ENCODE assay signal across 17 cellular contexts in genomic region chr6:32181148-32181702, GRCh38. TPM values are rescaled to one million over a fixed set of nuclear protein-coding genes. Genes with fewer than 3 reads are reported as not detected.
DNase-seq lines count a peak whose midpoint lies in the region; ATAC-seq and TF ChIP-seq lines count a peak whose summit lies in the region.
"Had no signal": no experiment of that assay in that cellular context is flagged by ENCODE, and none has a peak within 500 bp of the region (broad histone marks: within the 10 kb centered on the region; RNA-seq: fewer than 3 reads in every experiment).

No MANE protein-coding gene starts in this region.

- H3K36me3 Mint-ChIP-seq in activated T-cell treated with anti-CD3 and anti-CD28 coated beads, Interleukin-2, amount 50 U/mL, for 72 hours (ENCODE audit: insufficient read depth in 2 of 2), result peaks cover 11 to 18% of the 10 kb centered on the region in 2 donors
- H3K36me3 Mint-ChIP-seq in activated naive CD8-positive, alpha-beta T cell treated with anti-CD3 and anti-CD28 coated beads, Interleukin-2, amount 50 U/mL, for 24 hours (ENCODE audit: low read depth), result peaks cover 38% of the 10 kb centered on the region
- peaks cover 0 to 18% (median 14%) of the 10 kb centered on the region in 5 donors for H3K36me3 Mint-ChIP-seq in naive thymus-derived CD4-positive, alpha-beta T cell

- H3K27ac Mint-ChIP-seq in activated T-cell treated with anti-CD3 and anti-CD28 coated beads, Interleukin-2, amount 50 U/mL, for 72 hours, result peak overlapping the region; percentile 38
- peak overlapping the region; percentile 77 for H3K27ac Mint-ChIP-seq in activated naive CD8-positive, alpha-beta T cell treated with anti-CD3 and anti-CD28 coated beads, Interleukin-2, amount 50 U/mL, for 24 hours
- H3K27ac Mint-ChIP-seq in naive thymus-derived CD4-positive, alpha-beta T cell, result peak overlapping the region in 7 of 9 donors; percentile 45 to 99 (median 67)

- no peak overlapping the region for H3K4me3 ChIP-seq in naive thymus-derived CD4-positive, alpha-beta T cell (ENCODE audit: low read length)
- H3K4me3 ChIP-seq in suprapubic skin, result no peak overlapping the region
- H3K4me3 ChIP-seq: A549, left lung, prostate gland had no signal

- H3K9me3 ChIP-seq in naive thymus-derived CD4-positive, alpha-beta T cell (ENCODE audit: control insufficient read depth in 2 of 3, low read length in 3 of 3), result no peaks in the 10 kb centered on the region
- H3K9me3 ChIP-seq in suprapubic skin, result no peaks in the 10 kb centered on the region
- H3K9me3 ChIP-seq: A549, left lung, prostate gland had no signal

- peaks cover 0 to 48% (median 17%) of the 10 kb centered on the region in 3 experiments for H3K36me3 ChIP-seq in naive thymus-derived CD4-positive, alpha-beta T cell (ENCODE audit: control insufficient read depth in 2 of 3, insufficient read depth in 3 of 3, low read length in 3 of 3)
- peaks cover 27% of the 10 kb centered on the region for H3K36me3 ChIP-seq in suprapubic skin

- no peak for TF ChIP-seq EP300 in suprapubic skin (IDR thresholded peaks at IDR 0.05)

- CTCF ChIA-PET in naive thymus-derived CD4-positive, alpha-beta T cell (lab: Charles Lee), result no interaction called here

- H3K27me3 Mint-ChIP-seq in activated T-cell treated with anti-CD3 and anti-CD28 coated beads, Interleukin-2, amount 50 U/mL, for 72 hours (ENCODE audit: low read depth), result no peaks in the 10 kb centered on the region
- no peaks in the 10 kb centered on the region for H3K27me3 Mint-ChIP-seq in activated naive CD8-positive, alpha-beta T cell treated with anti-CD3 and anti-CD28 coated beads, Interleukin-2, amount 50 U/mL, for 24 hours
- H3K27me3 Mint-ChIP-seq in naive thymus-derived CD4-positive, alpha-beta T cell, result no peaks in the 10 kb centered on the region
- H3K27me3 Mint-ChIP-seq: CD4-positive, CD25-positive, alpha-beta regulatory T cell had no signal

- H3K4me1 Mint-ChIP-seq in activated T-cell treated with anti-CD3 and anti-CD28 coated beads, Interleukin-2, amount 50 U/mL, for 72 hours (ENCODE audit: low read depth), result peaks cover 63% of the 10 kb centered on the region
- H3K4me1 Mint-ChIP-seq in activated naive CD8-positive, alpha-beta T cell treated with anti-CD3 and anti-CD28 coated beads, Interleukin-2, amount 50 U/mL, for 24 hours, result peaks cover 67% of the 10 kb centered on the region
- peaks cover 44 to 73% (median 61%) of the 10 kb centered on the region in 7 donors for H3K4me1 Mint-ChIP-seq in naive thymus-derived CD4-positive, alpha-beta T cell

- H3K9me3 Mint-ChIP-seq in activated T-cell treated with anti-CD3 and anti-CD28 coated beads, Interleukin-2, amount 50 U/mL, for 72 hours, result no peaks in the 10 kb centered on the region
- H3K9me3 Mint-ChIP-seq in activated naive CD8-positive, alpha-beta T cell treated with anti-CD3 and anti-CD28 coated beads, Interleukin-2, amount 50 U/mL, for 24 hours, result no peaks in the 10 kb centered on the region
- H3K9me3 Mint-ChIP-seq in naive thymus-derived CD4-positive, alpha-beta T cell, result peaks cover 0 to 3% (median 0%) of the 10 kb centered on the region in 11 donors
- H3K9me3 Mint-ChIP-seq: CD4-positive, CD25-positive, alpha-beta regulatory T cell had no signal

- TF ChIP-seq CTCF in suprapubic skin (IDR thresholded peaks at IDR 0.05), result no peak

- TF ChIP-seq POLR2A in suprapubic skin (IDR thresholded peaks at IDR 0.05), result no peak

- H3K4me3 Mint-ChIP-seq in activated T-cell treated with anti-CD3 and anti-CD28 coated beads, Interleukin-2, amount 50 U/mL, for 72 hours, result no peak overlapping the region
- peak overlapping the region; percentile 55 for H3K4me3 Mint-ChIP-seq in activated naive CD8-positive, alpha-beta T cell treated with anti-CD3 and anti-CD28 coated beads, Interleukin-2, amount 50 U/mL, for 24 hours
- H3K4me3 Mint-ChIP-seq in naive thymus-derived CD4-positive, alpha-beta T cell, result peak overlapping the region in 3 of 10 donors; percentile 18 to 85 (median 34)

- DNase-seq in activated T-cell treated with anti-CD3 and anti-CD28 coated beads, Interleukin-2, amount 50 U/mL, for 72 hours, result no peak
- DNase-seq in activated T-cell treated with anti-CD3 and anti-CD28 coated beads for 4 hours, result no peak
- DNase-seq in activated naive CD8-positive, alpha-beta T cell treated with anti-CD3 and anti-CD28 coated beads, Interleukin-2, amount 50 U/mL, for 24 hours, result no peak
- DNase-seq in naive thymus-derived CD4-positive, alpha-beta T cell, result no peak
- no peak for DNase-seq in suprapubic skin (ENCODE audit: low spot score in 2 of 2)
- no peak for DNase-seq in NCI-H446 treated with DMSO at 0.1 percent for 48 hours (lab: John Stamatoyannopoulos, UW)
- DNase-seq: activated CD4-positive, alpha-beta T cell treated with anti-CD3 and anti-CD28 coated beads for 4 hours; CD4-positive, CD25-positive, alpha-beta regulatory T cell; left lung; NCI-H1436; NCI-H82 had no signal

- H3K27ac ChIP-seq in naive thymus-derived CD4-positive, alpha-beta T cell (ENCODE audit: low read depth, low read length), result peak overlapping the region; percentile 47
- H3K27ac ChIP-seq in suprapubic skin, result peak overlapping the region; percentile 20
- H3K27ac ChIP-seq: A549, prostate gland had no signal

- POLR2A ChIA-PET in naive thymus-derived CD4-positive, alpha-beta T cell (lab: Charles Lee), result interaction anchor here (5.4 to 8.1 kb wide), 2 partner anchors 10 to 52 kb away, joined by 36 to 259 read pairs; partner anchors contain the start of genes ATF6B, FKBPL, GPSM3 and PBX2

- peaks cover 21 to 40% of the 10 kb centered on the region in 2 donors for H3K4me1 ChIP-seq in naive thymus-derived CD4-positive, alpha-beta T cell (ENCODE audit: control insufficient read depth in 2 of 2, insufficient read depth in 2 of 2, low read length in 2 of 2)
- H3K4me1 ChIP-seq in suprapubic skin, result peaks cover 58% of the 10 kb centered on the region
- H3K4me1 ChIP-seq: prostate gland had no signal

- intact Hi-C loops in naive thymus-derived CD4-positive, alpha-beta T cell (cut with micrococcal nuclease), result no loop called here

- no peak for ATAC-seq in activated T-cell treated with anti-CD3 and anti-CD28 coated beads, Interleukin-2, amount 50 U/mL, for 72 hours (replicated peaks in 1 of 2)
- no peak for ATAC-seq in activated naive CD8-positive, alpha-beta T cell treated with anti-CD3 and anti-CD28 coated beads, Interleukin-2, amount 50 U/mL, for 24 hours
- no peak for ATAC-seq in naive thymus-derived CD4-positive, alpha-beta T cell
- ATAC-seq in HG02885 (IDR thresholded peaks at IDR 0.05; ENCODE audit: poor library complexity, unreplicated experiment) (no peak), GM18861 (IDR thresholded peaks at IDR 0.05; ENCODE audit: unreplicated experiment) (no peak)
- ATAC-seq: A549, left lung, Panc1, SK-N-SH treated with all-trans-retinoic acid at 6 μM for 48 hours had no signal

- no peaks in the 10 kb centered on the region for H3K27me3 ChIP-seq in naive thymus-derived CD4-positive, alpha-beta T cell (ENCODE audit: control insufficient read depth in 2 of 2, insufficient read depth in 2 of 2, low read length in 2 of 2)
- H3K27me3 ChIP-seq in suprapubic skin, result no peaks in the 10 kb centered on the region
- H3K27me3 ChIP-seq: left lung had no signal

- 92% methylated on average over 15 of the region's 15 CpGs for WGBS in suprapubic skin

RNA-seq across cellular contexts. Expression of gene AGER, which starts 2.8 kb away (rescaled TPM):
- total RNA-seq in activated T-cell treated with anti-CD3 and anti-CD28 coated beads, Interleukin-2, amount 50 U/mL, for 72 hours, result 10 to 100 TPM; 39.0 to 48.0 TPM
- total RNA-seq in naive thymus-derived CD4-positive, alpha-beta T cell, result 10 to 100 TPM; 32.6 to 92.2 (median 38.0) TPM
- polyA plus RNA-seq in naive thymus-derived CD4-positive, alpha-beta T cell, result under 1 TPM in 1 of 2 donors, not detected in 1; 0.47 TPM
- 1 to 10 TPM in 3 of 4 donors, not detected in 1; 1.5 to 9.9 (median 4.8) TPM for total RNA-seq in suprapubic skin

RNA-seq across cellular contexts. Expression of gene RNF5, which starts 3.0 kb away (rescaled TPM):
- 10 to 100 TPM; 45.0 to 49.2 TPM for total RNA-seq in activated T-cell treated with anti-CD3 and anti-CD28 coated beads, Interleukin-2, amount 50 U/mL, for 72 hours
- 10 to 100 TPM; 17.0 to 50.6 (median 40.9) TPM for total RNA-seq in naive thymus-derived CD4-positive, alpha-beta T cell
- polyA plus RNA-seq in naive thymus-derived CD4-positive, alpha-beta T cell, result 100 to 1,000 TPM; 107 to 111 TPM
- 10 to 100 TPM; 55.7 to 73.0 (median 63.4) TPM for total RNA-seq in suprapubic skin

RNA-seq across cellular contexts. Expression of gene AGPAT1, which starts 5.3 kb away (rescaled TPM):
- total RNA-seq in activated T-cell treated with anti-CD3 and anti-CD28 coated beads, Interleukin-2, amount 50 U/mL, for 72 hours, result 10 to 100 TPM; 29.6 to 30.4 TPM
- total RNA-seq in naive thymus-derived CD4-positive, alpha-beta T cell, result 10 to 100 TPM; 25.0 to 46.1 (median 31.6) TPM
- polyA plus RNA-seq in naive thymus-derived CD4-positive, alpha-beta T cell, result 10 to 100 TPM; 19.3 to 19.5 TPM
- total RNA-seq in suprapubic skin, result 10 to 100 TPM; 30.4 to 68.9 (median 42.6) TPM

RNA-seq across cellular contexts. Expression of gene PBX2, which starts 8.8 kb away (rescaled TPM):
- total RNA-seq in activated T-cell treated with anti-CD3 and anti-CD28 coated beads, Interleukin-2, amount 50 U/mL, for 72 hours, result 100 to 1,000 TPM in 1 of 2 donors, 10 to 100 TPM in 1; 98.3 to 104 TPM
- total RNA-seq in naive thymus-derived CD4-positive, alpha-beta T cell, result 100 to 1,000 TPM; 105 to 221 (median 144) TPM
- 1 to 10 TPM; 2.5 to 3.0 TPM for polyA plus RNA-seq in naive thymus-derived CD4-positive, alpha-beta T cell
- 10 to 100 TPM; 51.0 to 84.7 (median 63.8) TPM for total RNA-seq in suprapubic skin

RNA-seq across cellular contexts. Expression of gene GPSM3, which starts 11.2 kb away (rescaled TPM):
- total RNA-seq in activated T-cell treated with anti-CD3 and anti-CD28 coated beads, Interleukin-2, amount 50 U/mL, for 72 hours, result 100 to 1,000 TPM; 192 to 213 TPM
- 100 to 1,000 TPM; 268 to 325 (median 277) TPM for total RNA-seq in naive thymus-derived CD4-positive, alpha-beta T cell
- 100 to 1,000 TPM; 148 to 178 TPM for polyA plus RNA-seq in naive thymus-derived CD4-positive, alpha-beta T cell
- 1 to 10 TPM; 4.8 to 5.5 (median 5.1) TPM for total RNA-seq in suprapubic skin
